Comparison of ENCODE assay signal across 8 cellular contexts in genomic region chr1:55213885-55214213, GRCh38. TPM values are rescaled to one million over a fixed set of nuclear protein-coding genes. Genes with fewer than 3 reads are reported as not detected.
DNase-seq lines count a peak whose midpoint lies in the region; ATAC-seq lines count a peak whose summit lies in the region.

No MANE protein-coding gene starts in this region.

- H3K4me3 ChIP-seq in iPS-18a (ENCODE audit: low read length): peak overlapping the region; percentile 92

- H3K27ac ChIP-seq in iPS-18a (ENCODE audit: low read length): no peak overlapping the region

- peaks cover 34% of the 10 kb centered on the region for H3K4me1 ChIP-seq in iPS-18a (ENCODE audit: control insufficient read depth, low read depth, low read length)

- peaks cover 19% of the 10 kb centered on the region for H3K27me3 ChIP-seq in iPS-18a (ENCODE audit: control insufficient read depth, insufficient read depth, low read length)

- H3K27ac Mint-ChIP-seq in T-helper 2 cell treated with Interferon-gamma antibody and Interleukin-4, amounts not matched to agents 5 μg/mL and 100 μg/mL, for 36 hours: peak overlapping the region; percentile 91
- peak overlapping the region; percentile 93 for H3K27ac Mint-ChIP-seq in activated naive CD4-positive, alpha-beta T cell treated with anti-CD3 and anti-CD28 coated beads for 36 hours
- peak overlapping the region; percentile 90 for H3K27ac Mint-ChIP-seq in stimulated activated naive CD8-positive, alpha-beta T cell treated with anti-CD3 and anti-CD28 coated beads, Interleukin-15, Interleukin-2, amounts not matched to agents 100 ng/mL and 50 ng/mL, for 24 hours

- ATAC-seq in GM21367 (IDR thresholded peaks at IDR 0.05; ENCODE audit: unreplicated experiment): no peak

- peak overlapping the region; percentile 90 for H3K4me3 Mint-ChIP-seq in T-helper 2 cell treated with Interferon-gamma antibody and Interleukin-4, amounts not matched to agents 5 μg/mL and 100 μg/mL, for 36 hours
- peak overlapping the region; percentile 98 for H3K4me3 Mint-ChIP-seq in activated naive CD4-positive, alpha-beta T cell treated with anti-CD3 and anti-CD28 coated beads for 36 hours
- peak overlapping the region; percentile 86 for H3K4me3 Mint-ChIP-seq in stimulated activated naive CD8-positive, alpha-beta T cell treated with anti-CD3 and anti-CD28 coated beads, Interleukin-15, Interleukin-2, amounts not matched to agents 100 ng/mL and 50 ng/mL, for 24 hours

- CTCF ChIA-PET in activated naive CD4-positive, alpha-beta T cell treated with anti-CD3 and anti-CD28 coated beads for 36 hours (lab: Charles Lee): interaction anchor here (0.6 to 2.0 kb wide), 4 partner anchors 17 to 928 kb away, joined by 3 to 10 read pairs (median 4); no protein-coding TSS in a partner anchor

- H3K4me1 Mint-ChIP-seq in T-helper 2 cell treated with Interferon-gamma antibody and Interleukin-4, amounts not matched to agents 5 μg/mL and 100 μg/mL, for 36 hours (ENCODE audit: low read depth): peaks cover 70% of the 10 kb centered on the region
- peaks cover 56% of the 10 kb centered on the region for H3K4me1 Mint-ChIP-seq in activated naive CD4-positive, alpha-beta T cell treated with anti-CD3 and anti-CD28 coated beads for 36 hours (ENCODE audit: low read depth)
- peaks cover 78% of the 10 kb centered on the region for H3K4me1 Mint-ChIP-seq in stimulated activated naive CD8-positive, alpha-beta T cell treated with anti-CD3 and anti-CD28 coated beads, Interleukin-15, Interleukin-2, amounts not matched to agents 100 ng/mL and 50 ng/mL, for 24 hours (ENCODE audit: low read depth)

- peak overlapping the region; percentile 88 for H3K9ac ChIP-seq in iPS-18a (ENCODE audit: low read length)

- peaks cover 18% of the 10 kb centered on the region for H3K36me3 Mint-ChIP-seq in T-helper 2 cell treated with Interferon-gamma antibody and Interleukin-4, amounts not matched to agents 5 μg/mL and 100 μg/mL, for 36 hours (ENCODE audit: low read depth)
- peaks cover 18% of the 10 kb centered on the region for H3K36me3 Mint-ChIP-seq in activated naive CD4-positive, alpha-beta T cell treated with anti-CD3 and anti-CD28 coated beads for 36 hours (ENCODE audit: low read depth)
- H3K36me3 Mint-ChIP-seq in stimulated activated naive CD8-positive, alpha-beta T cell treated with anti-CD3 and anti-CD28 coated beads, Interleukin-15, Interleukin-2, amounts not matched to agents 100 ng/mL and 50 ng/mL, for 24 hours (ENCODE audit: low read depth): peaks cover 11% of the 10 kb centered on the region

- H3K36me3 ChIP-seq in iPS-18a (ENCODE audit: control insufficient read depth, low read depth, low read length): no peaks in the 10 kb centered on the region

- DNase-seq in T-helper 2 cell treated with Interferon-gamma antibody and Interleukin-4, amounts not matched to agents 5 μg/mL and 100 μg/mL, for 36 hours (ENCODE audit: low spot score): no peak
- no peak for DNase-seq in T-helper 2 cell
- DNase-seq in activated naive CD4-positive, alpha-beta T cell treated with anti-CD3 and anti-CD28 coated beads for 36 hours: peak; percentile 38
- DNase-seq in NCI-H2107 treated with DMSO at 0.1 percent for 48 hours (lab: John Stamatoyannopoulos, UW; ENCODE audit: unreplicated experiment): no peak
- DNase-seq in mesenteric fat pad (ENCODE audit: low spot score): no peak

- H3K9me3 ChIP-seq in iPS-18a (ENCODE audit: control insufficient read depth, low read depth, low read length): no peaks in the 10 kb centered on the region

- H3K27me3 Mint-ChIP-seq in T-helper 2 cell treated with Interferon-gamma antibody and Interleukin-4, amounts not matched to agents 5 μg/mL and 100 μg/mL, for 36 hours (ENCODE audit: low read depth): no peaks in the 10 kb centered on the region
- no peaks in the 10 kb centered on the region for H3K27me3 Mint-ChIP-seq in activated naive CD4-positive, alpha-beta T cell treated with anti-CD3 and anti-CD28 coated beads for 36 hours (ENCODE audit: low read depth)
- no peaks in the 10 kb centered on the region for H3K27me3 Mint-ChIP-seq in stimulated activated naive CD8-positive, alpha-beta T cell treated with anti-CD3 and anti-CD28 coated beads, Interleukin-15, Interleukin-2, amounts not matched to agents 100 ng/mL and 50 ng/mL, for 24 hours

- intact Hi-C loops in activated naive CD4-positive, alpha-beta T cell treated with anti-CD3 and anti-CD28 coated beads for 36 hours (cut with micrococcal nuclease): loop anchor here (1.0 to 10.0 kb wide), 8 partner anchors 27 to 929 kb away; no protein-coding TSS in a partner anchor

- no peaks in the 10 kb centered on the region for H3K9me3 Mint-ChIP-seq in T-helper 2 cell treated with Interferon-gamma antibody and Interleukin-4, amounts not matched to agents 5 μg/mL and 100 μg/mL, for 36 hours
- no peaks in the 10 kb centered on the region for H3K9me3 Mint-ChIP-seq in activated naive CD4-positive, alpha-beta T cell treated with anti-CD3 and anti-CD28 coated beads for 36 hours
- no peaks in the 10 kb centered on the region for H3K9me3 Mint-ChIP-seq in stimulated activated naive CD8-positive, alpha-beta T cell treated with anti-CD3 and anti-CD28 coated beads, Interleukin-15, Interleukin-2, amounts not matched to agents 100 ng/mL and 50 ng/mL, for 24 hours

RNA-seq across cellular contexts. Expression of gene USP24, which starts 1.3 kb away (rescaled TPM):
- 10 to 100 TPM; 37.1 to 39.7 TPM for total RNA-seq in activated naive CD4-positive, alpha-beta T cell treated with anti-CD3 and anti-CD28 coated beads for 36 hours
- total RNA-seq in mesenteric fat pad: 59.8 TPM
